Comparison of ENCODE assay signal across 8 cellular contexts in the genomic region with DNA sequence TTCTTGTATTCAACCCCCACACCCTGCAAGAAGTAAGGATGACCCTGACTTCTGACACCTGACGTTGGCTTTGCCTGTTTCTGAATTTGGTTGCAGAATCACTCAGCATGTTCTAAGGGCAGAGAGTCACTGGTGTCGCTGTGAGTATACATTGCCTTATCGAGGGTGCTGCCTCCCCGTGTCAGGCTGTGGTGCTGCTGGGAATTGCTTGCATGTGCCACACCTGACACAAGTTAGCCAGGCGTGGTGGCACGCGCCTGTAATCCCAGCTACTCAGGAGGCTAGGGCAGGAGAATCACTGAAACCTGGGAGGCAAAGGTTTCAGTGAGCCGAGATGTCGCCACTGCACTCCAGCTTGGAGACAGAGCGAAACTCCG. TPM values are rescaled to one million over a fixed set of nuclear protein-coding genes. Genes with fewer than 3 reads are reported as not detected.
DNase-seq lines count a peak whose midpoint lies in the region; ATAC-seq, FAIRE-seq and TF ChIP-seq lines count a peak whose summit lies in the region.

No MANE protein-coding gene starts in this region.

- FAIRE-seq in GM12891 (lab: Jason Lieb, UNC) = peak; percentile 69

- H3K4me3 ChIP-seq in MM.1S (ENCODE audit: low read length) (no peak overlapping the region), WERI-Rb-1 (ENCODE audit: low read depth, low read length) (no peak overlapping the region), colonic mucosa (no peak overlapping the region)

- H3K9ac ChIP-seq in MM.1S (ENCODE audit: low read length) = no peak overlapping the region
- no peak overlapping the region for H3K9ac ChIP-seq in colonic mucosa (ENCODE audit: low read depth in 2 of 2, low read length in 2 of 2)

- H3K36me3 ChIP-seq in MM.1S (replicated peaks; ENCODE audit: insufficient read depth, low read length) (no peaks in the 10 kb centered on the region), WERI-Rb-1 (peaks cover 3% of the 10 kb centered on the region; the same call in 1 of the 2 replicates), colonic mucosa (no peaks in the 10 kb centered on the region)

- peaks cover 27% of the 10 kb centered on the region for H3K27me3 ChIP-seq in MM.1S (replicated peaks; ENCODE audit: insufficient read depth, low read length)
- no peaks in the 10 kb centered on the region for H3K27me3 ChIP-seq in WERI-Rb-1 (ENCODE audit: insufficient read depth, low read depth, severe bottlenecking)
- H3K27me3 ChIP-seq in colonic mucosa = no peaks in the 10 kb centered on the region

- H3K27ac ChIP-seq in MM.1S (ENCODE audit: low read length) = no peak overlapping the region
- no peak overlapping the region for H3K27ac ChIP-seq in WERI-Rb-1
- no peak overlapping the region for H3K27ac ChIP-seq in colonic mucosa

- H3K9me2 ChIP-seq in MM.1S (replicated peaks; ENCODE audit: insufficient read depth, low read length) = no peaks in the 10 kb centered on the region

- TF ChIP-seq POLR2A in GM12891 (IDR thresholded peaks at IDR 0.05; ENCODE audit: low read depth, low read length) = no peak

- intact Hi-C loops in colonic mucosa (cut with DNase I) = no loop called here

- peaks cover 14% of the 10 kb centered on the region; the same call in 1 of the 2 replicates for H3F3A ChIP-seq in MM.1S (ENCODE audit: insufficient read depth, low read length)

- H3K4me1 ChIP-seq in MM.1S (ENCODE audit: low read length) = no peaks in the 10 kb centered on the region
- H3K4me1 ChIP-seq in colonic mucosa = no peaks in the 10 kb centered on the region

- no peaks in the 10 kb centered on the region for H3K79me2 ChIP-seq in MM.1S (ENCODE audit: low read length)

- H2AFZ ChIP-seq in MM.1S (ENCODE audit: low read length) = no peak overlapping the region

- DNase-seq in GM12891 (ENCODE audit: insufficient read length, low spot score) (no peak), MM.1S (peak; percentile 38), WERI-Rb-1 (peak; percentile 66), colonic mucosa (peak; percentile 53), putamen (ENCODE audit: low spot score) (peak; percentile 17), GM19238 (ENCODE audit: insufficient read length, low spot score) (no peak)

- ATAC-seq in GM18907 (IDR thresholded peaks at IDR 0.05; ENCODE audit: unreplicated experiment) (no peak), GM19397 (IDR thresholded peaks at IDR 0.05; ENCODE audit: unreplicated experiment) (no peak)

- 0 out of 2 replicates have a peak, but pooled peaks cover 2% of the 10 kb centered on the region for H4K20me1 ChIP-seq in MM.1S (ENCODE audit: insufficient read depth, low read length)

- TF ChIP-seq CTCF in MM.1S (IDR thresholded peaks at IDR 0.05; ENCODE audit: low read length) (peak; percentile 28), WERI-Rb-1 (IDR thresholded peaks at IDR 0.05; ENCODE audit: low read depth, low read length) (peak; percentile 62), colonic mucosa (IDR thresholded peaks at IDR 0.05) (peak; percentile 39)

- no peak overlapping the region for H3K4me2 ChIP-seq in MM.1S (ENCODE audit: low read depth, low read length)

- H3K9me3 ChIP-seq in MM.1S (replicated peaks; ENCODE audit: insufficient read depth, low read length) = no peaks in the 10 kb centered on the region
- H3K9me3 ChIP-seq in WERI-Rb-1 (ENCODE audit: severe bottlenecking) = peaks cover 7% of the 10 kb centered on the region
- H3K9me3 ChIP-seq in colonic mucosa = no peaks in the 10 kb centered on the region

TF ChIP-seq in GM12891, 5 proteins besides CTCF, POLR2A, EP300 and RAD21:
- TF ChIP-seq POU2F2 (IDR thresholded peaks at IDR 0.05; ENCODE audit: low read depth, low read length) (0 out of 2 replicates have a peak, but pooled peaks have one; percentile 8), SPI1 (IDR thresholded peaks at IDR 0.05; ENCODE audit: low read depth, low read length) (no peak), TAF1 (IDR thresholded peaks at IDR 0.05; ENCODE audit: low read depth, low read length) (no peak), POLR2AphosphoS5 (IDR thresholded peaks at IDR 0.05; ENCODE audit: low read depth, low read length) (no peak)

RNA-seq across cellular contexts. Expression of a gene that starts 45.9 kb away (rescaled TPM):
- polyA plus RNA-seq in GM12891 (2012; ENCODE audit: low read depth, missing spikeins) = 10.5 TPM
- total RNA-seq in colonic mucosa = 10 to 100 TPM in 1 of 2 donors, 1 to 10 TPM in 1; 8.1 to 43.7 TPM

RNA-seq across cellular contexts. Expression of a gene that starts 59.7 kb away (rescaled TPM):
- 20.3 TPM for polyA plus RNA-seq in GM12891 (2012; ENCODE audit: low read depth, missing spikeins)
- total RNA-seq in colonic mucosa = 10 to 100 TPM; 25.9 to 36.6 TPM

Comparison
In these comparisons a context has a peak if more than half of its experiments do, and no peak if none do; other contexts are left out.
1. DNase-seq: peak in MM.1S (single experiment), WERI-Rb-1 (single experiment), colonic mucosa (single experiment) and putamen (single experiment); none in GM12891 (single experiment) and GM19238 (single experiment).
2. Peak in every context shown above with its lines, with median percentiles within 50 percentile points of each other: CTCF ChIP-seq.